23 cellular contexts compared by ENCODE assay signal in the genomic region with DNA sequence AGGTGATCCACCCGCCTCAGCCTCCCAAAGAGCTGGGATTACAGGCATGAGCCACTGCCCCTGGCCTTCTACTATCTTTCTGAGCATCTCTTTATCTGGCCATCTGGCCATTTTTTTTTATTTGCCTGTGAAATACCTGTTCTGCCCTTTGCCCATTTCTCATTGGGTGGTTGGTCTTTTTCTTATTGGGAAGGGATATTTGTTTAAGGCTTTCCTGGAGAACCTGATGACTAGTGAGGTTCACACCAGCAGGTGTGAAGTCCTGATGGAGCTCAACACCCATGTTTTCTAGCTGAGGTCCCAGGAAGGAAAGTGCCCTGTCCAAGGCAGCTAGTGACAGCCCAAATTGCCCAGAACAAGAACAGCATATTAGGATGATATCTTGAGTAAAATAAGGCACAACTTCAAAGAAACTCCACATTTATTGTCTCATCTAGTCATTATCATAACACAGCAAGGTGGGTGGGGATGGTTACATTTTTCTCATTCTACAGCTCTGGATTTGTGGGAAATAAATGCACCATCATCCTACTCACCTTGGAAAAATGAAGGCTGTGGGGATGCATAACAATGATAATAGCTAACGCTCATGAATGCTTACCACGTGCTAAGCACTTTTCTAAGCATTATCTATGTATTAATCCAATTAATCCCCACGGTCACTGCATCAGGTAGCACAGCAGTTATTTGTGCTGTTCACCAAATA. TPM values are rescaled to one million over a fixed set of nuclear protein-coding genes. Genes with fewer than 3 reads are reported as not detected.
A peak's percentile ranks its signal among the peaks of the same experiment; 100 is the strongest.
DNase-seq lines count a peak whose midpoint lies in the region; TF ChIP-seq lines count a peak whose summit lies in the region.
"Had no signal": no experiment of that assay in that cellular context is flagged by ENCODE, and none has a peak within 500 bp of the region (broad histone marks: within the 10 kb centered on the region; RNA-seq: fewer than 3 reads in every experiment).

No MANE protein-coding gene starts in this region.

- no peaks in the 10 kb centered on the region for H4K20me1 ChIP-seq in mammary epithelial cell (ENCODE audit: insufficient read depth, low read length)

- intact Hi-C loops in mammary epithelial cell (cut with micrococcal nuclease) (no loop called here), MCF 10A (cut with micrococcal nuclease) (no loop called here), Caco-2 (cut with micrococcal nuclease; ENCODE audit: unreplicated experiment) (no loop called here)

- H3K9me3 Mint-ChIP-seq in MCF 10A (ENCODE audit: unreplicated experiment) (no peaks in the 10 kb centered on the region), mesothelial cell of epicardium (peaks cover 6% of the 10 kb centered on the region), Caco-2 (ENCODE audit: unreplicated experiment) (peaks cover 8% of the 10 kb centered on the region)
- H3K9me3 Mint-ChIP-seq: CD14-positive monocyte; CD8-positive, alpha-beta T cell; HFFc6 had no signal

- H3K4me1 Mint-ChIP-seq in MCF 10A (ENCODE audit: insufficient read depth, unreplicated experiment), result peaks cover 3% of the 10 kb centered on the region
- H3K4me1 Mint-ChIP-seq in mesothelial cell of epicardium, result peaks cover 36% of the 10 kb centered on the region
- peaks cover 12% of the 10 kb centered on the region for H3K4me1 Mint-ChIP-seq in Caco-2 (ENCODE audit: low read depth, unreplicated experiment)
- H3K4me1 Mint-ChIP-seq: CD14-positive monocyte had no signal

- dilution Hi-C loops in mammary epithelial cell (cut with HindIII; ENCODE audit: low sequenced_read_pairs), result no loop called here

- H3K79me2 ChIP-seq in mammary epithelial cell (ENCODE audit: insufficient read depth, low read length), result no peaks in the 10 kb centered on the region

- H3K27me3 Mint-ChIP-seq in MCF 10A (ENCODE audit: insufficient read depth, unreplicated experiment), result no peaks in the 10 kb centered on the region
- no peaks in the 10 kb centered on the region for H3K27me3 Mint-ChIP-seq in mesothelial cell of epicardium (ENCODE audit: low read depth)
- no peaks in the 10 kb centered on the region for H3K27me3 Mint-ChIP-seq in Caco-2 (ENCODE audit: insufficient read depth, unreplicated experiment)

- H3K4me3 Mint-ChIP-seq in MCF 10A (ENCODE audit: unreplicated experiment) (no peak overlapping the region), mesothelial cell of epicardium (no peak overlapping the region), Caco-2 (ENCODE audit: unreplicated experiment) (no peak overlapping the region)
- H3K4me3 Mint-ChIP-seq: CD14-positive monocyte; CD8-positive, alpha-beta T cell; HFFc6 had no signal

- H3K9me3 ChIP-seq in mammary epithelial cell (replicated peaks; ENCODE audit: insufficient read depth, low read length), result no peaks in the 10 kb centered on the region
- no peaks in the 10 kb centered on the region for H3K9me3 ChIP-seq in Caco-2
- H3K9me3 ChIP-seq: A549 had no signal

- no peak overlapping the region for H3K4me2 ChIP-seq in mammary epithelial cell (ENCODE audit: insufficient read depth, low read depth, low read length)
- H3K4me2 ChIP-seq: A549 had no signal

- H3K4me1 ChIP-seq in mammary epithelial cell (ENCODE audit: insufficient read depth, low read length), result no peaks in the 10 kb centered on the region
- peaks cover 9% of the 10 kb centered on the region for H3K4me1 ChIP-seq in Caco-2
- H3K4me1 ChIP-seq: A549 had no signal

- CTCF ChIA-PET in mammary epithelial cell (lab: Charles Lee; ENCODE audit: low non-redundant PET), result no interaction called here
- CTCF ChIA-PET in MCF 10A (lab: Yijun Ruan, JAX), result interaction anchor here (0.7 to 1.0 kb wide), 4 partner anchors 10 to 156 kb away, joined by 3 to 5 read pairs (median 4); no protein-coding TSS in a partner anchor
- CTCF ChIA-PET in Caco-2 (lab: Charles Lee), result no interaction called here

- no peak overlapping the region for H3K4me3 ChIP-seq in mammary epithelial cell (replicated peaks in 1 of 3; ENCODE audit: insufficient read depth in 1 of 3, low read depth in 2 of 3, low read length in 3 of 3)
- H3K4me3 ChIP-seq in Caco-2 (ENCODE audit: low read depth, low read length), result no peak overlapping the region
- H3K4me3 ChIP-seq: A549, GM23248 had no signal

- BruUV-seq in mammary epithelial cell (replicated peaks; lab: Mats Ljungman, UMichigan) (no TSS peak), MCF 10A (replicated peaks; lab: Mats Ljungman, UMichigan) (no TSS peak), Caco-2 (replicated peaks; lab: Mats Ljungman, UMichigan) (no TSS peak)

- no peaks in the 10 kb centered on the region for H3K36me3 Mint-ChIP-seq in MCF 10A (ENCODE audit: insufficient read depth, unreplicated experiment)
- H3K36me3 Mint-ChIP-seq in mesothelial cell of epicardium, result no peaks in the 10 kb centered on the region
- H3K36me3 Mint-ChIP-seq in Caco-2 (ENCODE audit: insufficient read depth, unreplicated experiment), result no peaks in the 10 kb centered on the region
- H3K36me3 Mint-ChIP-seq: CD14-positive monocyte; CD8-positive, alpha-beta T cell had no signal

- POLR2A ChIA-PET in MCF 10A (lab: Yijun Ruan, JAX), result interaction anchor here (0.7 kb wide), 1 partner anchor 1253 kb away, joined by 3 read pairs; no protein-coding TSS in a partner anchor
- POLR2A ChIA-PET in Caco-2 (lab: Charles Lee), result no interaction called here

- H3K36me3 ChIP-seq in mammary epithelial cell (ENCODE audit: insufficient read depth, low read length), result no peaks in the 10 kb centered on the region
- H3K36me3 ChIP-seq in Caco-2 (ENCODE audit: control insufficient read depth, insufficient read depth, low read length), result no peaks in the 10 kb centered on the region

- no peaks in the 10 kb centered on the region for H3K27me3 ChIP-seq in mammary epithelial cell (ENCODE audit: insufficient read depth, low read length)
- no peaks in the 10 kb centered on the region for H3K27me3 ChIP-seq in Caco-2 (replicated peaks; ENCODE audit: control insufficient read depth, insufficient read depth, low read length)

- H3K27ac Mint-ChIP-seq in MCF 10A (ENCODE audit: low read depth, unreplicated experiment) (no peak overlapping the region), mesothelial cell of epicardium (peak overlapping the region; percentile 94), Caco-2 (ENCODE audit: unreplicated experiment) (no peak overlapping the region)
- H3K27ac Mint-ChIP-seq: CD14-positive monocyte; CD8-positive, alpha-beta T cell; HFFc6 had no signal

- no peak overlapping the region for H3K9ac ChIP-seq in mammary epithelial cell (ENCODE audit: insufficient read depth, low read length)
- H3K9ac ChIP-seq: GM23248 had no signal

- H2AFZ ChIP-seq in mammary epithelial cell (ENCODE audit: low read depth, low read length), result no peak overlapping the region
- H2AFZ ChIP-seq: GM23248 had no signal

- DNase-seq in mammary epithelial cell, result peak; percentile 20
- no peak for DNase-seq in MCF 10A (ENCODE audit: unreplicated experiment)
- DNase-seq in SW480 (ENCODE audit: low spot score), result peak; percentile 32
- no peak for DNase-seq in mesothelial cell of epicardium (ENCODE audit: low spot score in 2 of 2, unreplicated experiment in 2 of 2)
- DNase-seq in NCI-H526 (lab: John Stamatoyannopoulos, UW), result no peak
- no peak for DNase-seq in Caco-2
- no peak for DNase-seq in NK-92 (lab: John Stamatoyannopoulos, UW; ENCODE audit: unreplicated experiment)
- DNase-seq: AML-193; CD8-positive, alpha-beta T cell; DMS 273 treated with DMSO at 0.1 percent for 48 hours; DMS79; GF-D8; GM23248; HCEC 1CT; HFFc6 had no signal

- H3K27ac ChIP-seq in mammary epithelial cell (ENCODE audit: insufficient read depth, low read depth, low read length), result no peak overlapping the region
- H3K27ac ChIP-seq: 22Rv1, A549, GM23248, HL-60 had no signal

- in situ Hi-C loops in mammary epithelial cell (cut with MboI; ENCODE audit: low sequenced_read_pairs in 2 of 2), result no loop called here

- no peak for TF ChIP-seq CTCF in mammary epithelial cell (conservative IDR thresholded peaks at IDR 0.05 in 1 of 2, IDR thresholded peaks at IDR 0.05 in 1 of 2; ENCODE audit: extremely low read depth in 1 of 2, insufficient read depth in 1 of 2, low read depth in 1 of 2, low read length in 2 of 2)
- no peak for TF ChIP-seq CTCF in MCF 10A (IDR thresholded peaks at IDR 0.05; ENCODE audit: unreplicated experiment)
- no peak for TF ChIP-seq CTCF in mesothelial cell of epicardium (IDR thresholded peaks at IDR 0.05; ENCODE audit: unreplicated experiment)
- TF ChIP-seq CTCF in Caco-2 (IDR thresholded peaks at IDR 0.05; ENCODE audit: insufficient read depth in 1 of 2, low read depth in 1 of 2, low read length in 1 of 2, severe bottlenecking in 1 of 2, unreplicated experiment in 1 of 2), result no peak

- 68% methylated on average over 4 of the region's 4 CpGs for WGBS in mammary epithelial cell (ENCODE audit: low coverage, missing lambda C conversion rate)

RNA-seq across cellular contexts. Expression of a gene that starts 20.3 kb away (rescaled TPM):
- total RNA-seq in mammary epithelial cell (not detected), MCF 10A (2022) (not detected in 2 replicates), mesothelial cell of epicardium (not detected in 3 replicates), Caco-2 (2022) (not detected in 2 replicates)
- not detected for polyA plus RNA-seq in mammary epithelial cell
- polyA minus RNA-seq in mammary epithelial cell, result not detected
- total RNA-seq: CD8-positive, alpha-beta T cell; Daoy; GM23248; H4; HFFc6; HT1080 had no signal
- polyA plus RNA-seq: A549, BJ, CD14-positive monocyte, GM23248 had no signal

RNA-seq across cellular contexts. Expression of a gene that starts 30.3 kb away (rescaled TPM):
- total RNA-seq in mammary epithelial cell (100 to 1,000 TPM; 114 to 138 TPM), MCF 10A (2022) (28.9 and 36.1 TPM in 2 replicates), mesothelial cell of epicardium (41.8 to 42.9 TPM (median 42.7 TPM) in 3 replicates), Caco-2 (2022) (27.6 and 28.0 TPM in 2 replicates)
- 88.4 TPM for polyA plus RNA-seq in mammary epithelial cell
- polyA minus RNA-seq in mammary epithelial cell, result 238 TPM

RNA-seq across cellular contexts. Expression of a gene that starts 59.4 kb away (rescaled TPM):
- 1 to 10 TPM in 1 of 2 donors, under 1 TPM in 1; 0.17 to 1.3 TPM for total RNA-seq in mammary epithelial cell
- 2.2 TPM for polyA plus RNA-seq in mammary epithelial cell
- polyA minus RNA-seq in mammary epithelial cell, result 0.16 TPM
- total RNA-seq in MCF 10A (2022), result 2.8 and 3.0 TPM in 2 replicates
- total RNA-seq in mesothelial cell of epicardium, result 4.7 to 5.5 TPM (median 4.8 TPM) in 3 replicates
- total RNA-seq in Caco-2 (2022), result 5.1 TPM in 2 replicates

Comparison
In these comparisons a context has a peak if more than half of its experiments do, and no peak if none do; other contexts are left out.
1. DNase-seq: peak in mammary epithelial cell (single experiment) and SW480 (single experiment); none in MCF 10A (single experiment), mesothelial cell of epicardium (0 of 2), NCI-H526 (0 of 2), Caco-2 (0 of 2) and NK-92 (single experiment).